10 cellular contexts compared by ENCODE assay signal in the genomic region with DNA sequence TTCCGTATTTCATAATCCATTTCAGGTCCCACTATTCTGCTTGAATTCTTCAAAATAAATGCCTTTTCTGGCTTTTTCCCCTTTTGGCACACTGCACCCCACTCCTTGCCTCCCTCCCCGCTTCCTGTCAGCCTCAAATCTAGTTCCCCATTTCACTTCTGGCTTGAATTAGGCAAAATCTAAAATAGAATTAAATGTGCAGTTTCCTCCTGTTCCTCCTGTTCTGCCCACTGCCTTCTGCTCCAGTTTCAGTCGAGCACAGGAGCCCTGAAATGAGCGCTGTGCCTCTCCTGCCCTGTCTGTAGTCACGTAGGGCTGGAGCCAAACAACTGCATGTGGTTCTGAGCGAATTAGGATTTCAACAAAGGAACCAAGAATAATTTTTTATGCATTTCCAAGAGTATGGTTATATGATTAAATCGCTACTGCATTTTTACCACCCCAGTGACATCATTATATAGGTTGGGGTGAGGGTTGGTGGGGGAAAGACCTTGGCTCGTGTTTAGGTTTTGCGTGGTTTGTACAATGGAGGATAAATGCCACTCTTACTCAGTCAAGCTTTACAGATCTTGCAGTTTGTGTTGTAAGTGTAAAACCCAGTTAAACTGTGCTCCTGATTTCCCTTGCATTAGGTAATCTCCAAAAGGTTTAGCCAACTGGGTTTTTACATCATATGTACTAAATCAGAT.
DNase-seq lines count a peak whose midpoint lies in the region; ATAC-seq and TF ChIP-seq lines count a peak whose summit lies in the region.
"Had no signal": no experiment of that assay in that cellular context is flagged by ENCODE, and none has a peak within 500 bp of the region (broad histone marks: within the 10 kb centered on the region; RNA-seq: fewer than 3 reads in every experiment).

No MANE protein-coding gene starts in this region.

- H3K9ac ChIP-seq in neural progenitor cell (no peak overlapping the region), PC-3 (ENCODE audit: low read length) (no peak overlapping the region)

- H3K4me2 ChIP-seq in neural progenitor cell, result no peak overlapping the region
- no peak overlapping the region for H3K4me2 ChIP-seq in PC-3 (ENCODE audit: low read length)

- H3K27ac Mint-ChIP-seq in activated CD4-positive, alpha-beta memory T cell treated with anti-CD3 and anti-CD28 coated beads for 36 hours, result peak overlapping the region; percentile 85
- no peak overlapping the region for H3K27ac Mint-ChIP-seq in neural progenitor cell
- H3K27ac Mint-ChIP-seq: nephron progenitor cell had no signal

- H3K9me3 Mint-ChIP-seq in activated CD4-positive, alpha-beta memory T cell treated with anti-CD3 and anti-CD28 coated beads for 36 hours, result no peaks in the 10 kb centered on the region
- H3K9me3 Mint-ChIP-seq in neural progenitor cell, result peaks cover 2% of the 10 kb centered on the region

- intact Hi-C loops in activated CD4-positive, alpha-beta memory T cell treated with anti-CD3 and anti-CD28 coated beads for 36 hours (cut with micrococcal nuclease), result loop anchor here (1.0 to 10.0 kb wide), 6 partner anchors 43 to 274 kb away; a partner anchor contains a TSS
- intact Hi-C loops in PC-3 (cut with micrococcal nuclease), result no loop called here

- H3K9me2 ChIP-seq in PC-3 (replicated peaks; ENCODE audit: low read length), result no peaks in the 10 kb centered on the region

- H3K4me1 Mint-ChIP-seq in activated CD4-positive, alpha-beta memory T cell treated with anti-CD3 and anti-CD28 coated beads for 36 hours (ENCODE audit: low read depth), result peaks cover 55% of the 10 kb centered on the region
- no peaks in the 10 kb centered on the region for H3K4me1 Mint-ChIP-seq in neural progenitor cell

- peak overlapping the region; percentile 57 for H3K27ac ChIP-seq in right atrium auricular region
- no peak overlapping the region for H3K27ac ChIP-seq in neural progenitor cell
- H3K27ac ChIP-seq in PC-3 (ENCODE audit: low read length), result no peak overlapping the region

- CTCF ChIA-PET in activated CD4-positive, alpha-beta memory T cell treated with anti-CD3 and anti-CD28 coated beads for 36 hours (lab: Charles Lee), result interaction anchor here (0.6 to 1.2 kb wide), 6 partner anchors 68 to 339 kb away, joined by 3 to 4 read pairs (median 3); a partner anchor contains a TSS
- CTCF ChIA-PET in PC-3 (lab: Charles Lee), result no interaction called here

- peaks cover 0 to 62% of the 10 kb centered on the region in 2 donors for H3K4me1 ChIP-seq in right atrium auricular region
- peaks cover 8% of the 10 kb centered on the region for H3K4me1 ChIP-seq in neural progenitor cell
- H3K4me1 ChIP-seq in PC-3 (ENCODE audit: insufficient read depth, low read length), result no peaks in the 10 kb centered on the region

- no TSS peak for BruUV-seq in PC-3 (replicated peaks; lab: Mats Ljungman, UMichigan)

- POLR2A ChIA-PET in activated CD4-positive, alpha-beta memory T cell treated with anti-CD3 and anti-CD28 coated beads for 36 hours (lab: Charles Lee), result interaction anchor here (0.6 to 1.5 kb wide), 2 partner anchors 92 to 221 kb away, joined by 3 to 4 read pairs; no protein-coding TSS in a partner anchor
- POLR2A ChIA-PET in PC-3 (lab: Charles Lee; ENCODE audit: unreplicated experiment), result no interaction called here

- peak; percentile 72 for ATAC-seq in stimulated activated naive CD8-positive, alpha-beta T cell treated with anti-CD3 and anti-CD28 coated beads, Interleukin-15, Interleukin-2, amounts not matched to agents 100 U/mL and 50 U/mL, for 24 hours
- ATAC-seq in HG02763 (IDR thresholded peaks at IDR 0.05; ENCODE audit: unreplicated experiment), result no peak
- no peak for ATAC-seq in PC-3

- H3F3A ChIP-seq in neural progenitor cell (ENCODE audit: low read depth), result no peaks in the 10 kb centered on the region
- H3F3A ChIP-seq in PC-3 (ENCODE audit: low read length, unreplicated experiment), result no peaks in the 10 kb centered on the region

- H3K9me3 ChIP-seq in right atrium auricular region (no peaks in the 10 kb centered on the region), neural progenitor cell (ENCODE audit: low read depth) (no peaks in the 10 kb centered on the region), PC-3 (ENCODE audit: low read length) (no peaks in the 10 kb centered on the region)

- H3K27me3 ChIP-seq in right atrium auricular region (no peaks in the 10 kb centered on the region), neural progenitor cell (no peaks in the 10 kb centered on the region), PC-3 (ENCODE audit: low read length) (no peaks in the 10 kb centered on the region)

- peak overlapping the region; percentile 65 for H3K4me3 Mint-ChIP-seq in activated CD4-positive, alpha-beta memory T cell treated with anti-CD3 and anti-CD28 coated beads for 36 hours
- H3K4me3 Mint-ChIP-seq in neural progenitor cell, result no peak overlapping the region
- H3K4me3 Mint-ChIP-seq: nephron progenitor cell had no signal

- H2AFZ ChIP-seq in neural progenitor cell (replicated peaks) (no peak overlapping the region), PC-3 (ENCODE audit: low read length) (no peak overlapping the region)

- TF ChIP-seq CTCF in right atrium auricular region (IDR thresholded peaks at IDR 0.05) (no peak), neural progenitor cell (IDR thresholded peaks at IDR 0.05) (no peak), PC-3 (conservative IDR thresholded peaks at IDR 0.05; ENCODE audit: low read depth, low read length) (no peak)

- peak; percentile 98 for DNase-seq in Kasumi-1 (lab: John Stamatoyannopoulos, UW)
- DNase-seq in activated CD4-positive, alpha-beta memory T cell treated with anti-CD3 and anti-CD28 coated beads for 36 hours, result peak; percentile 50
- DNase-seq in right atrium auricular region (ENCODE audit: low spot score), result peak; percentile 60
- peak; percentile 26 for DNase-seq in stimulated activated naive CD8-positive, alpha-beta T cell treated with anti-CD3 and anti-CD28 coated beads, Interleukin-15, Interleukin-2, amounts not matched to agents 100 U/mL and 50 U/mL, for 24 hours
- no peak for DNase-seq in NK-92 treated with Interleukin-12 subunit alpha and Interleukin-12 subunit beta, amount 100 ng/mL, for 24 hours (lab: John Stamatoyannopoulos, UW)
- DNase-seq in neural progenitor cell (ENCODE audit: low spot score), result no peak
- no peak for DNase-seq in PC-3
- DNase-seq: NCI-H1092, nephron progenitor cell had no signal

- peaks cover 52% of the 10 kb centered on the region for H3K36me3 Mint-ChIP-seq in activated CD4-positive, alpha-beta memory T cell treated with anti-CD3 and anti-CD28 coated beads for 36 hours
- H3K36me3 Mint-ChIP-seq in neural progenitor cell, result peaks cover 34% of the 10 kb centered on the region

- H3K79me2 ChIP-seq in neural progenitor cell (ENCODE audit: low read depth), result no peaks in the 10 kb centered on the region
- no peaks in the 10 kb centered on the region for H3K79me2 ChIP-seq in PC-3 (ENCODE audit: low read length)

- H3K4me3 ChIP-seq in right atrium auricular region (peak overlapping the region in 1 of 2 donors; percentile 12), neural progenitor cell (no peak overlapping the region), PC-3 (ENCODE audit: low read length) (no peak overlapping the region)

- H4K20me1 ChIP-seq in neural progenitor cell (ENCODE audit: low read depth), result no peaks in the 10 kb centered on the region
- H4K20me1 ChIP-seq in PC-3 (ENCODE audit: low read length), result no peaks in the 10 kb centered on the region

- H3K36me3 ChIP-seq in right atrium auricular region, result peaks cover 45% of the 10 kb centered on the region
- H3K36me3 ChIP-seq in neural progenitor cell, result peaks cover 4% of the 10 kb centered on the region
- H3K36me3 ChIP-seq in PC-3 (ENCODE audit: low read depth, low read length), result peaks cover 28% of the 10 kb centered on the region; the same call in 1 of the 2 replicates

- H3K27me3 Mint-ChIP-seq in activated CD4-positive, alpha-beta memory T cell treated with anti-CD3 and anti-CD28 coated beads for 36 hours, result no peaks in the 10 kb centered on the region
- H3K27me3 Mint-ChIP-seq in neural progenitor cell (ENCODE audit: insufficient read depth, low read depth), result no peaks in the 10 kb centered on the region

Comparison
In these comparisons a context has a peak if more than half of its experiments do, and no peak if none do; other contexts are left out.
1. DNase-seq: peak in Kasumi-1 (2 of 2), activated CD4-positive, alpha-beta memory T cell treated with anti-CD3 and anti-CD28 coated beads for 36 hours (single experiment), right atrium auricular region (single experiment) and stimulated activated naive CD8-positive, alpha-beta T cell treated with anti-CD3 and anti-CD28 coated beads, Interleukin-15, Interleukin-2, amounts not matched to agents 100 U/mL and 50 U/mL, for 24 hours (single experiment); none in NK-92 treated with Interleukin-12 subunit alpha and Interleukin-12 subunit beta, amount 100 ng/mL, for 24 hours (single experiment), neural progenitor cell (single experiment) and PC-3 (single experiment).
2. H3K27ac ChIP-seq: peak in right atrium auricular region (2 of 2); none in neural progenitor cell (single experiment) and PC-3 (single experiment).